ENCODE assay signal across 22 cellular contexts in the genomic region with DNA sequence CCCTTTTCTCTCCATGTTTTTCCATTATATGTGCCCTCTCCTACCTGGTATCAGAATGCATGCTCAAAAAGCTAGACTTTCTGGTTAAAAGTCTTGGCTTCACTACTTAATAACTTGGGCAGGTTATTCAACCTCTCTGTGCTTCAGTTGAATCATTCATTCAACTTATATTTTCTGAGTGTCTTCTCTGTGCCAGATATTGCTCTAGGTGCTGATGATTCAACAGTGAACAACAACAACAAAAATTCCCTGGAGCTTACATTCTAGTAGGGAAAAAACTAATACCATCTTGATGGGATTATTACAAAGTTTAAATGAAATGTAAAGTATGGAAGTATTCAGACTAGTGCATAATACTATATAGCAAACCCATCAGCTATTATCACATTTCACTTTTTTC. TPM values are rescaled to one million over a fixed set of nuclear protein-coding genes. Genes with fewer than 3 reads are reported as not detected.
DNase-seq lines count a peak whose midpoint lies in the region; ATAC-seq and TF ChIP-seq lines count a peak whose summit lies in the region.
"Had no signal": no experiment of that assay in that cellular context is flagged by ENCODE, and none has a peak within 500 bp of the region (broad histone marks: within the 10 kb centered on the region; RNA-seq: fewer than 3 reads in every experiment).

No MANE protein-coding gene starts in this region.

- H3K4me1 Mint-ChIP-seq in activated CD4-positive, alpha-beta T cell treated with anti-CD3 and anti-CD28 coated beads, Interleukin-2, amount 10 ng/mL, durations not matched to agents 24 days and 14 days: peaks cover 28% of the 10 kb centered on the region
- H3K4me1 Mint-ChIP-seq in CD8-positive, alpha-beta T cell (ENCODE audit: low read depth): peaks cover 21% of the 10 kb centered on the region
- peaks cover 36% of the 10 kb centered on the region for H3K4me1 Mint-ChIP-seq in activated T-helper 1 cell treated with anti-CD3 and anti-CD28 coated beads, Interleukin-12 subunit alpha, Interleukin-12 subunit beta, Interleukin-2, Interleukin-4 antibody, amounts not matched to agents 30 ng/mL and 10 ng/mL and 1 ng/mL, durations not matched to agents 14 hours and 24 hours and 36 hours (ENCODE audit: low read depth)
- H3K4me1 Mint-ChIP-seq in immature natural killer cell: peaks cover 20 to 58% of the 10 kb centered on the region in 2 donors
- H3K4me1 Mint-ChIP-seq: neural progenitor cell had no signal

- H3K4me1 ChIP-seq in CD8-positive, alpha-beta T cell (ENCODE audit: insufficient read depth, low read length): no peaks in the 10 kb centered on the region
- no peaks in the 10 kb centered on the region for H3K4me1 ChIP-seq in BE2C
- H3K4me1 ChIP-seq: neural progenitor cell, SJSA1 had no signal

- no peaks in the 10 kb centered on the region for H3K27me3 Mint-ChIP-seq in activated CD4-positive, alpha-beta T cell treated with anti-CD3 and anti-CD28 coated beads, Interleukin-2, amount 10 ng/mL, durations not matched to agents 24 days and 14 days
- H3K27me3 Mint-ChIP-seq in CD8-positive, alpha-beta T cell (ENCODE audit: low read depth): no peaks in the 10 kb centered on the region
- H3K27me3 Mint-ChIP-seq in activated T-helper 1 cell treated with anti-CD3 and anti-CD28 coated beads, Interleukin-12 subunit alpha, Interleukin-12 subunit beta, Interleukin-2, Interleukin-4 antibody, amounts not matched to agents 30 ng/mL and 10 ng/mL and 1 ng/mL, durations not matched to agents 14 hours and 24 hours and 36 hours (ENCODE audit: insufficient read depth): no peaks in the 10 kb centered on the region
- H3K27me3 Mint-ChIP-seq in immature natural killer cell (ENCODE audit: low read depth in 3 of 3): no peaks in the 10 kb centered on the region

- intact Hi-C loops in activated CD4-positive, alpha-beta T cell treated with anti-CD3 and anti-CD28 coated beads, Interleukin-2, amount 10 ng/mL, durations not matched to agents 24 days and 14 days (cut with micrococcal nuclease): no loop called here
- intact Hi-C loops in CD8-positive, alpha-beta T cell (cut with DNase I, micrococcal nuclease): loop anchor here in 1 of 2 experiments (10.0 kb wide), 1 partner anchor 669 kb away; no protein-coding TSS in a partner anchor
- intact Hi-C loops in activated T-helper 1 cell treated with anti-CD3 and anti-CD28 coated beads, Interleukin-12 subunit alpha, Interleukin-12 subunit beta, Interleukin-2, Interleukin-4 antibody, amounts not matched to agents 30 ng/mL and 10 ng/mL and 1 ng/mL, durations not matched to agents 14 hours and 24 hours and 36 hours (cut with micrococcal nuclease): no loop called here
- intact Hi-C loops in lower leg skin (cut with DNase I; ENCODE audit: low total_unique reads): no loop called here

- POLR2A ChIA-PET in CD8-positive, alpha-beta T cell (lab: Charles Lee): interaction anchor here (1.3 to 1.8 kb wide), 2 partner anchors 43 to 54 kb away, joined by 3 to 5 read pairs; no protein-coding TSS in a partner anchor

- H3K27ac ChIP-seq in CD8-positive, alpha-beta T cell (ENCODE audit: low read depth, low read length): no peak overlapping the region
- H3K27ac ChIP-seq: 22Rv1, coronary artery, neural progenitor cell, sigmoid colon, SJSA1, tibial nerve had no signal

- no peak overlapping the region for H3K4me3 Mint-ChIP-seq in activated CD4-positive, alpha-beta T cell treated with anti-CD3 and anti-CD28 coated beads, Interleukin-2, amount 10 ng/mL, durations not matched to agents 24 days and 14 days
- H3K4me3 Mint-ChIP-seq in CD8-positive, alpha-beta T cell: no peak overlapping the region
- no peak overlapping the region for H3K4me3 Mint-ChIP-seq in activated T-helper 1 cell treated with anti-CD3 and anti-CD28 coated beads, Interleukin-12 subunit alpha, Interleukin-12 subunit beta, Interleukin-2, Interleukin-4 antibody, amounts not matched to agents 30 ng/mL and 10 ng/mL and 1 ng/mL, durations not matched to agents 14 hours and 24 hours and 36 hours
- H3K4me3 Mint-ChIP-seq in immature natural killer cell: no peak overlapping the region
- H3K4me3 Mint-ChIP-seq: neural progenitor cell had no signal

- no peak for TF ChIP-seq CTCF in CD8-positive, alpha-beta T cell (IDR thresholded peaks at IDR 0.05)
- TF ChIP-seq CTCF in BE2C (IDR thresholded peaks at IDR 0.05; ENCODE audit: low read depth, low read length) (no peak), lower leg skin (IDR thresholded peaks at IDR 0.05) (no peak)

- no peak for DNase-seq in activated CD4-positive, alpha-beta T cell treated with anti-CD3 and anti-CD28 coated beads, Interleukin-2, amount 10 ng/mL, durations not matched to agents 24 days and 14 days
- no peak for DNase-seq in activated CD4-positive, alpha-beta T cell treated with anti-CD3 and anti-CD28 coated beads, Interleukin-2, amount 50 U/mL, for 48 hours
- DNase-seq in CD8-positive, alpha-beta T cell: no peak
- DNase-seq in activated T-helper 1 cell treated with anti-CD3 and anti-CD28 coated beads, Interleukin-12 subunit alpha, Interleukin-12 subunit beta, Interleukin-2, Interleukin-4 antibody, amounts not matched to agents 30 ng/mL and 10 ng/mL and 1 ng/mL, durations not matched to agents 14 hours and 24 hours and 36 hours (ENCODE audit: low spot score): no peak
- DNase-seq in immature natural killer cell: no peak
- no peak for DNase-seq in DMS153 treated with DMSO at 0.1 percent for 48 hours (lab: John Stamatoyannopoulos, UW; ENCODE audit: unreplicated experiment)
- no peak for DNase-seq in BE2C
- DNase-seq in lower leg skin (ENCODE audit: low spot score in 2 of 2): no peak
- DNase-seq: activated gamma-delta T cell treated with Interleukin-2 at 50 U/mL for 16 hours, amygdala, GOT3, Kasumi-1, mucosa of descending colon, NCI-H187 treated with DMSO at 0.1 percent for 48 hours, NCI-H69, sigmoid colon, T-helper 1 cell had no signal

- H3K27me3 ChIP-seq in CD8-positive, alpha-beta T cell (ENCODE audit: insufficient read depth, low read length): no peaks in the 10 kb centered on the region
- H3K27me3 ChIP-seq in BE2C: no peaks in the 10 kb centered on the region
- H3K27me3 ChIP-seq: neural progenitor cell, sigmoid colon, SJSA1, tibial nerve had no signal

- CTCF ChIA-PET in CD8-positive, alpha-beta T cell (lab: Charles Lee): interaction anchor here (1.4 to 3.6 kb wide), 5 partner anchors 54 to 164 kb away, joined by 3 to 32 read pairs (median 5); no protein-coding TSS in a partner anchor

- no peaks in the 10 kb centered on the region for H3K9me3 Mint-ChIP-seq in activated CD4-positive, alpha-beta T cell treated with anti-CD3 and anti-CD28 coated beads, Interleukin-2, amount 10 ng/mL, durations not matched to agents 24 days and 14 days
- H3K9me3 Mint-ChIP-seq in CD8-positive, alpha-beta T cell: no peaks in the 10 kb centered on the region
- no peaks in the 10 kb centered on the region for H3K9me3 Mint-ChIP-seq in activated T-helper 1 cell treated with anti-CD3 and anti-CD28 coated beads, Interleukin-12 subunit alpha, Interleukin-12 subunit beta, Interleukin-2, Interleukin-4 antibody, amounts not matched to agents 30 ng/mL and 10 ng/mL and 1 ng/mL, durations not matched to agents 14 hours and 24 hours and 36 hours
- no peaks in the 10 kb centered on the region for H3K9me3 Mint-ChIP-seq in immature natural killer cell
- H3K9me3 Mint-ChIP-seq: neural progenitor cell had no signal

- peak overlapping the region; percentile 8 for H3K27ac Mint-ChIP-seq in activated CD4-positive, alpha-beta T cell treated with anti-CD3 and anti-CD28 coated beads, Interleukin-2, amount 10 ng/mL, durations not matched to agents 24 days and 14 days
- H3K27ac Mint-ChIP-seq in CD8-positive, alpha-beta T cell: peak overlapping the region; percentile 39
- peak overlapping the region; percentile 42 for H3K27ac Mint-ChIP-seq in activated T-helper 1 cell treated with anti-CD3 and anti-CD28 coated beads, Interleukin-12 subunit alpha, Interleukin-12 subunit beta, Interleukin-2, Interleukin-4 antibody, amounts not matched to agents 30 ng/mL and 10 ng/mL and 1 ng/mL, durations not matched to agents 14 hours and 24 hours and 36 hours
- peak overlapping the region; percentile 0 to 81 (median 38) for H3K27ac Mint-ChIP-seq in immature natural killer cell
- H3K27ac Mint-ChIP-seq: neural progenitor cell had no signal

- H3K36me3 ChIP-seq in CD8-positive, alpha-beta T cell (ENCODE audit: insufficient read depth, low read length): no peaks in the 10 kb centered on the region
- no peaks in the 10 kb centered on the region for H3K36me3 ChIP-seq in BE2C
- H3K36me3 ChIP-seq: neural progenitor cell, SJSA1 had no signal

- no peak overlapping the region for H3K4me3 ChIP-seq in CD8-positive, alpha-beta T cell (ENCODE audit: low read depth, low read length)
- no peak overlapping the region for H3K4me3 ChIP-seq in BE2C (ENCODE audit: low read depth, low read length)
- no peak overlapping the region for H3K4me3 ChIP-seq in lower leg skin (ENCODE audit: low read depth, poor library complexity, severe bottlenecking)
- H3K4me3 ChIP-seq: coronary artery, mucosa of descending colon, neural progenitor cell, sigmoid colon, SJSA1, tibial nerve had no signal

- no peak for TF ChIP-seq POLR2A in lower leg skin (IDR thresholded peaks at IDR 0.05)

- peaks cover 32% of the 10 kb centered on the region for H3K36me3 Mint-ChIP-seq in activated CD4-positive, alpha-beta T cell treated with anti-CD3 and anti-CD28 coated beads, Interleukin-2, amount 10 ng/mL, durations not matched to agents 24 days and 14 days (ENCODE audit: low read depth)
- peaks cover 20% of the 10 kb centered on the region for H3K36me3 Mint-ChIP-seq in CD8-positive, alpha-beta T cell
- H3K36me3 Mint-ChIP-seq in activated T-helper 1 cell treated with anti-CD3 and anti-CD28 coated beads, Interleukin-12 subunit alpha, Interleukin-12 subunit beta, Interleukin-2, Interleukin-4 antibody, amounts not matched to agents 30 ng/mL and 10 ng/mL and 1 ng/mL, durations not matched to agents 14 hours and 24 hours and 36 hours (ENCODE audit: low read depth): peaks cover 30% of the 10 kb centered on the region
- peaks cover 5 to 11% (median 6%) of the 10 kb centered on the region in 3 donors for H3K36me3 Mint-ChIP-seq in immature natural killer cell

- no peaks in the 10 kb centered on the region for H3K9me3 ChIP-seq in CD8-positive, alpha-beta T cell (ENCODE audit: low read length)
- H3K9me3 ChIP-seq in BE2C: no peaks in the 10 kb centered on the region
- H3K9me3 ChIP-seq: mucosa of descending colon, sigmoid colon, SJSA1, tibial nerve had no signal

- no peak for ATAC-seq in CD8-positive, alpha-beta T cell
- ATAC-seq: mucosa of descending colon had no signal

RNA-seq across cellular contexts. Expression of gene SOS1, which starts 55.2 kb away (rescaled TPM):
- total RNA-seq in activated CD4-positive, alpha-beta T cell treated with anti-CD3 and anti-CD28 coated beads, Interleukin-2, amount 10 ng/mL, durations not matched to agents 24 days and 14 days: 66.1 and 74.5 TPM in 2 replicates
- total RNA-seq in CD8-positive, alpha-beta T cell: 10 to 100 TPM; 20.2 to 22.8 TPM
- total RNA-seq in activated T-helper 1 cell treated with anti-CD3 and anti-CD28 coated beads, Interleukin-12 subunit alpha, Interleukin-12 subunit beta, Interleukin-2, Interleukin-4 antibody, amounts not matched to agents 30 ng/mL and 10 ng/mL and 1 ng/mL, durations not matched to agents 14 hours and 24 hours and 36 hours: 55.1 and 61.0 TPM in 2 replicates
- polyA plus RNA-seq in immature natural killer cell: 10 to 100 TPM in 1 of 3 donors, 1 to 10 TPM in 2; 3.6 to 12.8 (median 8.2) TPM
- 15.8 TPM for polyA plus RNA-seq in BE2C (2012; ENCODE audit: insufficient read depth, insufficient read length, low read depth)
- total RNA-seq in lower leg skin: 10 to 100 TPM; 18.9 to 25.0 (median 19.3) TPM
